20 cellular contexts compared by ENCODE assay signal in genomic region chr1:66998972-66999371, GRCh38. TPM values are rescaled to one million over a fixed set of nuclear protein-coding genes. Genes with fewer than 3 reads are reported as not detected.
DNase-seq lines count a peak whose midpoint lies in the region; ATAC-seq and TF ChIP-seq lines count a peak whose summit lies in the region.
"Had no signal": no experiment of that assay in that cellular context is flagged by ENCODE, and none has a peak within 500 bp of the region (broad histone marks: within the 10 kb centered on the region; RNA-seq: fewer than 3 reads in every experiment).

No MANE protein-coding gene starts in this region.

- H3K4me3 ChIP-seq in HL-60 (replicated peaks; ENCODE audit: insufficient read depth, low read length) (no peak overlapping the region), spleen (no peak overlapping the region), H7 (ENCODE audit: insufficient read depth, low read depth, low read length) (no peak overlapping the region)
- H3K4me3 ChIP-seq: breast epithelium, gastroesophageal sphincter, skin epidermis had no signal

- H3K9me3 Mint-ChIP-seq in activated CD4-positive, alpha-beta memory T cell treated with anti-CD3 and anti-CD28 coated beads, Interleukin-2, amount 10 ng/mL, durations not matched to agents 7 days and 5 days = no peaks in the 10 kb centered on the region
- no peaks in the 10 kb centered on the region for H3K9me3 Mint-ChIP-seq in activated CD4-positive, alpha-beta memory T cell treated with anti-CD3 and anti-CD28 coated beads for 36 hours
- H3K9me3 Mint-ChIP-seq: neural crest cell had no signal

- CTCF ChIA-PET in activated CD4-positive, alpha-beta memory T cell treated with anti-CD3 and anti-CD28 coated beads, Interleukin-2, amount 10 ng/mL, durations not matched to agents 7 days and 5 days (lab: Charles Lee) = interaction anchor here (0.5 to 3.0 kb wide), 4 partner anchors 151 to 287 kb away, joined by 3 to 16 read pairs (median 3); no protein-coding TSS in a partner anchor
- CTCF ChIA-PET in activated CD4-positive, alpha-beta memory T cell treated with anti-CD3 and anti-CD28 coated beads for 36 hours (lab: Charles Lee) = interaction anchor here (0.7 to 0.8 kb wide), 2 partner anchors 9 to 213 kb away, joined by 3 read pairs; no protein-coding TSS in a partner anchor

- TF ChIP-seq POLR2A in spleen (IDR thresholded peaks at IDR 0.05) = no peak

- no peaks in the 10 kb centered on the region for H3K27me3 ChIP-seq in HL-60 (ENCODE audit: insufficient read depth, poor library complexity, severe bottlenecking)
- no peaks in the 10 kb centered on the region for H3K27me3 ChIP-seq in foreskin keratinocyte
- H3K27me3 ChIP-seq in spleen (replicated peaks in 1 of 7) = no peaks in the 10 kb centered on the region
- H3K27me3 ChIP-seq in H7 (ENCODE audit: control insufficient read depth, insufficient read depth, low read length) = no peaks in the 10 kb centered on the region
- H3K27me3 ChIP-seq: breast epithelium, gastroesophageal sphincter had no signal

- H3K36me3 ChIP-seq in spleen (peaks cover 0 to 40% (median 5%) of the 10 kb centered on the region in 6 donors), H7 (replicated peaks; ENCODE audit: control insufficient read depth, insufficient read depth, low read length) (no peaks in the 10 kb centered on the region)
- H3K36me3 ChIP-seq: breast epithelium had no signal

- H3K4me1 ChIP-seq in foreskin keratinocyte = no peaks in the 10 kb centered on the region
- H3K4me1 ChIP-seq in spleen = peaks cover 0 to 24% (median 6%) of the 10 kb centered on the region in 6 donors
- H3K4me1 ChIP-seq: breast epithelium had no signal

- H3K4me3 Mint-ChIP-seq in activated CD4-positive, alpha-beta memory T cell treated with anti-CD3 and anti-CD28 coated beads, Interleukin-2, amount 10 ng/mL, durations not matched to agents 7 days and 5 days = no peak overlapping the region
- H3K4me3 Mint-ChIP-seq in activated CD4-positive, alpha-beta memory T cell treated with anti-CD3 and anti-CD28 coated beads for 36 hours = no peak overlapping the region
- no peak overlapping the region for H3K4me3 Mint-ChIP-seq in T-helper 17 cell
- H3K4me3 Mint-ChIP-seq: neural crest cell had no signal

- H3K27ac Mint-ChIP-seq in activated CD4-positive, alpha-beta memory T cell treated with anti-CD3 and anti-CD28 coated beads, Interleukin-2, amount 10 ng/mL, durations not matched to agents 7 days and 5 days = peak overlapping the region; percentile 34
- no peak overlapping the region for H3K27ac Mint-ChIP-seq in activated CD4-positive, alpha-beta memory T cell treated with anti-CD3 and anti-CD28 coated beads for 36 hours
- peak overlapping the region; percentile 61 for H3K27ac Mint-ChIP-seq in T-helper 17 cell

- intact Hi-C loops in activated CD4-positive, alpha-beta memory T cell treated with anti-CD3 and anti-CD28 coated beads for 36 hours (cut with micrococcal nuclease) = loop anchor here (5.0 kb wide), 1 partner anchor 333 kb away; no protein-coding TSS in a partner anchor
- intact Hi-C loops in spleen (cut with DNase I; ENCODE audit: low total_unique reads) = no loop called here

- no peaks in the 10 kb centered on the region for H3K27me3 Mint-ChIP-seq in activated CD4-positive, alpha-beta memory T cell treated with anti-CD3 and anti-CD28 coated beads, Interleukin-2, amount 10 ng/mL, durations not matched to agents 7 days and 5 days
- no peaks in the 10 kb centered on the region for H3K27me3 Mint-ChIP-seq in activated CD4-positive, alpha-beta memory T cell treated with anti-CD3 and anti-CD28 coated beads for 36 hours
- H3K27me3 Mint-ChIP-seq in T-helper 17 cell = no peaks in the 10 kb centered on the region

- DNase-seq in activated CD4-positive, alpha-beta memory T cell treated with anti-CD3 and anti-CD28 coated beads, Interleukin-2, amount 10 ng/mL, durations not matched to agents 7 days and 5 days = no peak
- no peak for DNase-seq in activated CD4-positive, alpha-beta memory T cell treated with anti-CD3 and anti-CD28 coated beads for 36 hours
- no peak for DNase-seq in HL-60 (ENCODE audit: low read depth in 1 of 2, low spot score in 1 of 2)
- DNase-seq in T-helper 17 cell = no peak
- peak; percentile 28 to 58 for DNase-seq in foreskin keratinocyte
- DNase-seq in spleen = no peak
- DNase-seq in NCI-H526 treated with DMSO at 0.1 percent for 48 hours (lab: John Stamatoyannopoulos, UW) = no peak
- DNase-seq in H7 = no peak
- DNase-seq: activated CD4-positive, alpha-beta T cell treated with anti-CD3 and anti-CD28 coated beads, Interleukin-2, amount 50 U/mL, for 48 hours; midbrain; NCI-H1048; NCI-H2081; stimulated activated CD4-positive, alpha-beta T cell treated with anti-CD3 and anti-CD28 coated beads, Interleukin-4, amount 100 ng/mL, for 1 hour had no signal

- TF ChIP-seq CTCF in HL-60 (IDR thresholded peaks at IDR 0.05; ENCODE audit: insufficient read depth, low read length) = no peak
- no peak for TF ChIP-seq CTCF in foreskin keratinocyte (conservative IDR thresholded peaks at IDR 0.05)
- TF ChIP-seq CTCF in spleen (IDR thresholded peaks at IDR 0.05 in 8 of 11, conservative IDR thresholded peaks at IDR 0.05 in 3 of 11) = no peak

- H3K27ac ChIP-seq in HL-60 (replicated peaks) = peak overlapping the region; percentile 69
- H3K27ac ChIP-seq in foreskin keratinocyte = no peak overlapping the region
- no peak overlapping the region for H3K27ac ChIP-seq in spleen
- H3K27ac ChIP-seq: breast epithelium, C4-2B, RWPE1 had no signal

- POLR2A ChIA-PET in activated CD4-positive, alpha-beta memory T cell treated with anti-CD3 and anti-CD28 coated beads, Interleukin-2, amount 10 ng/mL, durations not matched to agents 7 days and 5 days (lab: Charles Lee) = interaction anchor here (1.0 kb wide), 1 partner anchor 55 kb away, joined by 3 read pairs; the partner anchor contains the start of gene SLC35D1
- POLR2A ChIA-PET in activated CD4-positive, alpha-beta memory T cell treated with anti-CD3 and anti-CD28 coated beads for 36 hours (lab: Charles Lee) = no interaction called here

- no peaks in the 10 kb centered on the region for H3K9me3 ChIP-seq in T-helper 17 cell (ENCODE audit: control insufficient read depth, low read length, poor library complexity, severe bottlenecking)
- H3K9me3 ChIP-seq in spleen = no peaks in the 10 kb centered on the region
- H3K9me3 ChIP-seq: breast epithelium, gastroesophageal sphincter had no signal

- peaks cover 23% of the 10 kb centered on the region for H3K36me3 Mint-ChIP-seq in activated CD4-positive, alpha-beta memory T cell treated with anti-CD3 and anti-CD28 coated beads, Interleukin-2, amount 10 ng/mL, durations not matched to agents 7 days and 5 days (ENCODE audit: low read depth)
- H3K36me3 Mint-ChIP-seq in activated CD4-positive, alpha-beta memory T cell treated with anti-CD3 and anti-CD28 coated beads for 36 hours = peaks cover 16% of the 10 kb centered on the region
- H3K36me3 Mint-ChIP-seq in T-helper 17 cell (ENCODE audit: low read depth) = peaks cover 6% of the 10 kb centered on the region

- no peak for ATAC-seq in T-helper 17 cell
- no peak for ATAC-seq in foreskin keratinocyte
- ATAC-seq: gastroesophageal sphincter, HepG2 had no signal

- peaks cover 22% of the 10 kb centered on the region for H3K4me1 Mint-ChIP-seq in activated CD4-positive, alpha-beta memory T cell treated with anti-CD3 and anti-CD28 coated beads, Interleukin-2, amount 10 ng/mL, durations not matched to agents 7 days and 5 days
- peaks cover 16% of the 10 kb centered on the region for H3K4me1 Mint-ChIP-seq in activated CD4-positive, alpha-beta memory T cell treated with anti-CD3 and anti-CD28 coated beads for 36 hours (ENCODE audit: low read depth)
- H3K4me1 Mint-ChIP-seq in T-helper 17 cell = peaks cover 30% of the 10 kb centered on the region

RNA-seq across cellular contexts. Expression of gene SLC35D1, which starts 55.0 kb away (rescaled TPM):
- total RNA-seq in activated CD4-positive, alpha-beta memory T cell treated with anti-CD3 and anti-CD28 coated beads, Interleukin-2, amount 10 ng/mL, durations not matched to agents 7 days and 5 days = 10 to 100 TPM; 14.2 to 15.7 TPM
- total RNA-seq in activated CD4-positive, alpha-beta memory T cell treated with anti-CD3 and anti-CD28 coated beads for 36 hours = 10 to 100 TPM; 11.0 to 11.1 TPM
- total RNA-seq in T-helper 17 cell = 10 to 100 TPM; 10.5 to 14.1 TPM
- 13.8 and 14.2 TPM in 2 replicates for total RNA-seq in foreskin keratinocyte
- 2.8 and 3.5 TPM in 2 replicates for polyA plus RNA-seq in foreskin keratinocyte
- total RNA-seq in spleen = 10 to 100 TPM in 1 of 7 donors, 1 to 10 TPM in 6; 7.7 to 11.5 (median 8.1) TPM
- polyA plus RNA-seq in spleen = 1 to 10 TPM; 1.5 to 2.7 (median 2.3) TPM
- total RNA-seq in H7 (2014; rRNA removed; shearing (Covaris generic)) = 3.0 and 3.5 TPM in 2 replicates

Comparison
In these comparisons a context has a peak if more than half of its experiments do, and no peak if none do; other contexts are left out.
1. DNase-seq: peak in foreskin keratinocyte (2 of 2); none in activated CD4-positive, alpha-beta memory T cell treated with anti-CD3 and anti-CD28 coated beads, Interleukin-2, amount 10 ng/mL, durations not matched to agents 7 days and 5 days (single experiment), activated CD4-positive, alpha-beta memory T cell treated with anti-CD3 and anti-CD28 coated beads for 36 hours (single experiment), HL-60 (0 of 2), T-helper 17 cell (0 of 3), spleen (single experiment), NCI-H526 treated with DMSO at 0.1 percent for 48 hours (single experiment) and H7 (single experiment).